In the genomic region with DNA sequence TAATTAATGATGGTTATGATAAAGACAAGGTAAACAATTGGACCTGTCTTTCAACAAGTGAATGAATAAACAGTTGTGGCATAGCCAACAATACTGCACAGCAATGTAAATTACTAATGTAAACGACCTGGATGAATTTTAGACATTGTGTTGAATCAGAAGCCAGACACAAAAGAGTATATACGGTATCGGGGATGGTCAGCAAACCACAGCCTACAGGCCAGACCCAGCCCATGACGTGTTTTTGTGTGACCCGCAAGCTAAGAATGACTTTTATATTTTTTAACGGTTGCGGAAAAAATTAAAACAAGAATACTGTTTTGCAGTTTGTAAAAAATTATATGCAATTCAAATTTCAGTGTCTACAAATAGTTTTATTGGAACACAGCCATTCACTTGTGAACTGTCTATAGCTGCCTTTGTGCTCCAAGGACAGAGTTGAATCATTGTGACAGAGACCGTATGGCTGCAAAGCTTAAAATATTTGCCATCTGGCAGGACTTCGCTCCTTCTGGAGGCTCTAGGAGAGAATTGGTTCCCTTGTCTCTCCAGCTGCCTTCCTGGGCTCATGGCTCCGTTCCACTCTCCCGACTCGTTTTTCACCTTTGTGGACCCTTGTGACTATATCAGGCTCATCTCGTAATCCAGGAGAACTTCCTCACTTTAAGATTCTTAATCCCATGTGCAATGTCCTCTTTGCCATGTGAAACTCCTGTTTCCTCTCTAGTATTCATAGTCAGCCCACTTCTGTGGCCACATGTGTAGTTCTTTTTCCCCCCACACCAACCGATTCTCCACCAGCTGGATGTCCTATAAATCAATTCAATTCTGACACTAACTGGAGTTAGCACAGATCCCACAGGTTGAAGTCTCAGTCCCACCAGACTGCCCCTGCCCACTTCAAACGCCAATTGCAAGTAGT, we compare ENCODE assay signal across 19 cellular contexts.
DNase-seq lines count a peak whose midpoint lies in the region; ATAC-seq and TF ChIP-seq lines count a peak whose summit lies in the region.
"Had no signal": no experiment of that assay in that cellular context is flagged by ENCODE, and none has a peak within 500 bp of the region (broad histone marks: within the 10 kb centered on the region; RNA-seq: fewer than 3 reads in every experiment).

No MANE protein-coding gene starts in this region.

- H2AK5ac ChIP-seq in H9 (ENCODE audit: insufficient read length, low read length) = no peak overlapping the region

- no peak overlapping the region for H4K8ac ChIP-seq in H9 (replicated peaks; ENCODE audit: insufficient read length, low read depth, low read length)

- no peak overlapping the region for H2AFZ ChIP-seq in H9 (ENCODE audit: low read length)

- no peaks in the 10 kb centered on the region for H3K9me3 Mint-ChIP-seq in H9
- no peaks in the 10 kb centered on the region for H3K9me3 Mint-ChIP-seq in stimulated activated effector memory CD8-positive, alpha-beta T cell treated with anti-CD3 and anti-CD28 coated beads, Interleukin-12 subunit alpha, Interleukin-12 subunit beta, amount 100 ng/mL, for 72 hours
- no peaks in the 10 kb centered on the region for H3K9me3 Mint-ChIP-seq in activated T-helper 2 cell treated with anti-CD3 and anti-CD28 coated beads, Interferon-gamma antibody, Interleukin-2, Interleukin-4, amounts not matched to agents 10 μg/mL and 5 μg/mL and 100 μg/mL, durations not matched to agents 14 hours and 24 hours and 36 hours
- H3K9me3 Mint-ChIP-seq: activated T-helper 1 cell treated with anti-CD3 and anti-CD28 coated beads, Interleukin-12 subunit alpha, Interleukin-12 subunit beta, Interleukin-2, Interleukin-4 antibody, amounts not matched to agents 30 ng/mL and 10 ng/mL and 1 ng/mL, durations not matched to agents 14 hours and 24 hours and 36 hours had no signal

- H3T11ph ChIP-seq in H9 (ENCODE audit: low read length) = no peak overlapping the region

- no CpG with 5 or more reads among the region's 15 CpGs for WGBS in H9 (ENCODE audit: extremely low coverage, insufficient read length, low lambda C conversion rate)
- WGBS in right cardiac atrium = 67% methylated on average over 15 of the region's 15 CpGs

- H3K56ac ChIP-seq in H9 (ENCODE audit: insufficient read length, low read depth, low read length) = no peak overlapping the region

- H3K27ac ChIP-seq in BLaER1 (no peak overlapping the region), H9 (ENCODE audit: insufficient read length, low read depth, low read length) (no peak overlapping the region), right cardiac atrium (ENCODE audit: low read length) (no peak overlapping the region), colonic mucosa (no peak overlapping the region)
- H3K27ac ChIP-seq: cardiac muscle cell, suprapubic skin had no signal

- no peak overlapping the region for H3K9ac ChIP-seq in BLaER1
- no peak overlapping the region for H3K9ac ChIP-seq in H9 (ENCODE audit: extremely low read depth, insufficient read length, low read length)
- H3K9ac ChIP-seq in colonic mucosa (ENCODE audit: low read depth in 2 of 2, low read length in 2 of 2) = no peak overlapping the region

- no peak overlapping the region for H3K4me3 Mint-ChIP-seq in H9
- H3K4me3 Mint-ChIP-seq in stimulated activated effector memory CD8-positive, alpha-beta T cell treated with anti-CD3 and anti-CD28 coated beads, Interleukin-12 subunit alpha, Interleukin-12 subunit beta, amount 100 ng/mL, for 72 hours = no peak overlapping the region
- no peak overlapping the region for H3K4me3 Mint-ChIP-seq in activated T-helper 2 cell treated with anti-CD3 and anti-CD28 coated beads, Interferon-gamma antibody, Interleukin-2, Interleukin-4, amounts not matched to agents 10 μg/mL and 5 μg/mL and 100 μg/mL, durations not matched to agents 14 hours and 24 hours and 36 hours (ENCODE audit: low read depth)
- H3K4me3 Mint-ChIP-seq: activated CD8-positive, alpha-beta T cell treated with anti-CD3 and anti-CD28 coated beads, Interleukin-2, amount 10 ng/mL, durations not matched to agents 7 days and 5 days; activated T-helper 1 cell treated with anti-CD3 and anti-CD28 coated beads, Interleukin-12 subunit alpha, Interleukin-12 subunit beta, Interleukin-2, Interleukin-4 antibody, amounts not matched to agents 30 ng/mL and 10 ng/mL and 1 ng/mL, durations not matched to agents 14 hours and 24 hours and 36 hours had no signal

- DNase-seq in H9 (no peak), SHP77 (lab: John Stamatoyannopoulos, UW) (peak; percentile 20 to 28), right cardiac atrium (no peak), colonic mucosa (no peak)
- no peak for DNase-seq in stimulated activated effector memory CD8-positive, alpha-beta T cell treated with anti-CD3 and anti-CD28 coated beads, Interleukin-12 subunit alpha, Interleukin-12 subunit beta, amount 100 ng/mL, for 72 hours (ENCODE audit: low spot score in 2 of 2)
- DNase-seq in activated T-helper 2 cell treated with anti-CD3 and anti-CD28 coated beads, Interferon-gamma antibody, Interleukin-2, Interleukin-4, amounts not matched to agents 10 μg/mL and 5 μg/mL and 100 μg/mL, durations not matched to agents 14 hours and 24 hours and 36 hours (ENCODE audit: low spot score) = no peak
- DNase-seq: activated CD4-positive, CD25-positive, alpha-beta regulatory T cell; activated CD8-positive, alpha-beta T cell treated with anti-CD3 and anti-CD28 coated beads, Interleukin-2, amount 10 ng/mL, durations not matched to agents 7 days and 5 days; effector CD8-positive, alpha-beta T cell; GDM1; NCI-H146; NCI-H69; stimulated activated CD4-positive, alpha-beta T cell treated with anti-CD3 and anti-CD28 coated beads, Interleukin-4, amount 100 ng/mL, for 1 hour had no signal

- no peaks in the 10 kb centered on the region for H3K27me3 ChIP-seq in BLaER1
- H3K27me3 ChIP-seq in H9 (ENCODE audit: insufficient read depth, low read length) = no peaks in the 10 kb centered on the region
- H3K27me3 ChIP-seq in right cardiac atrium (ENCODE audit: control insufficient read depth, insufficient read depth) = no peaks in the 10 kb centered on the region
- no peaks in the 10 kb centered on the region for H3K27me3 ChIP-seq in colonic mucosa
- H3K27me3 ChIP-seq: cardiac muscle cell, suprapubic skin had no signal

- H3K4me3 ChIP-seq in BLaER1 (no peak overlapping the region), right cardiac atrium (ENCODE audit: low read length) (no peak overlapping the region), colonic mucosa (no peak overlapping the region)
- H3K4me3 ChIP-seq: cardiac muscle cell, GM12878, suprapubic skin had no signal

- H4K20me1 ChIP-seq in BLaER1 (peaks cover 8% of the 10 kb centered on the region; the same call in 1 of the 2 replicates), H9 (ENCODE audit: control insufficient read depth, insufficient read depth, insufficient read length) (no peaks in the 10 kb centered on the region)

- no peak overlapping the region for H2BK12ac ChIP-seq in H9 (ENCODE audit: insufficient read length, low read depth, low read length)

- H3K36me3 Mint-ChIP-seq in H9 (ENCODE audit: insufficient read depth in 1 of 3, low read depth in 3 of 3) = peaks cover 0 to 2% (median under 1%) of the 10 kb centered on the region in 3 experiments; a peak in 2 of 7 replicates
- no peaks in the 10 kb centered on the region for H3K36me3 Mint-ChIP-seq in stimulated activated effector memory CD8-positive, alpha-beta T cell treated with anti-CD3 and anti-CD28 coated beads, Interleukin-12 subunit alpha, Interleukin-12 subunit beta, amount 100 ng/mL, for 72 hours
- peaks cover 4% of the 10 kb centered on the region for H3K36me3 Mint-ChIP-seq in activated T-helper 2 cell treated with anti-CD3 and anti-CD28 coated beads, Interferon-gamma antibody, Interleukin-2, Interleukin-4, amounts not matched to agents 10 μg/mL and 5 μg/mL and 100 μg/mL, durations not matched to agents 14 hours and 24 hours and 36 hours (ENCODE audit: low read depth)

- H3K4me1 Mint-ChIP-seq in H9 = peaks cover 33% of the 10 kb centered on the region in 2 experiments
- peaks cover 22% of the 10 kb centered on the region for H3K4me1 Mint-ChIP-seq in stimulated activated effector memory CD8-positive, alpha-beta T cell treated with anti-CD3 and anti-CD28 coated beads, Interleukin-12 subunit alpha, Interleukin-12 subunit beta, amount 100 ng/mL, for 72 hours
- peaks cover 23% of the 10 kb centered on the region for H3K4me1 Mint-ChIP-seq in activated T-helper 2 cell treated with anti-CD3 and anti-CD28 coated beads, Interferon-gamma antibody, Interleukin-2, Interleukin-4, amounts not matched to agents 10 μg/mL and 5 μg/mL and 100 μg/mL, durations not matched to agents 14 hours and 24 hours and 36 hours (ENCODE audit: low read depth)

- no peak overlapping the region for H3K18ac ChIP-seq in H9 (ENCODE audit: insufficient read length, low read depth, low read length)

- H3K4ac ChIP-seq in H9 (ENCODE audit: low read depth, low read length) = no peak overlapping the region; the same call in 1 of the 2 replicates

- H3K4me1 ChIP-seq in BLaER1 = peaks cover 65% of the 10 kb centered on the region
- H3K4me1 ChIP-seq in H9 (ENCODE audit: insufficient read depth, low read length) = peaks cover 6% of the 10 kb centered on the region; the same call in 1 of the 2 replicates
- H3K4me1 ChIP-seq in right cardiac atrium (ENCODE audit: control insufficient read depth, insufficient read depth, low read length) = peaks cover 4% of the 10 kb centered on the region
- H3K4me1 ChIP-seq in colonic mucosa = no peaks in the 10 kb centered on the region
- H3K4me1 ChIP-seq: suprapubic skin had no signal

- no peaks in the 10 kb centered on the region for H3K79me1 ChIP-seq in H9 (ENCODE audit: insufficient read depth, low read depth, low read length, poor library complexity, severe bottlenecking)

- peak; percentile 45 to 55 for ATAC-seq in right cardiac atrium
- no peak for ATAC-seq in stimulated activated effector memory CD8-positive, alpha-beta T cell treated with anti-CD3 and anti-CD28 coated beads, Interleukin-12 subunit alpha, Interleukin-12 subunit beta, amount 100 ng/mL, for 72 hours
- no peak for ATAC-seq in HG02763 (IDR thresholded peaks at IDR 0.05; ENCODE audit: unreplicated experiment)
- ATAC-seq: activated CD8-positive, alpha-beta T cell treated with anti-CD3 and anti-CD28 coated beads, Interleukin-2, amount 10 ng/mL, durations not matched to agents 7 days and 5 days; GM12878 had no signal

- H2BK20ac ChIP-seq in H9 (ENCODE audit: low read depth, low read length, poor library complexity, severe bottlenecking) = no peak overlapping the region

- H3K14ac ChIP-seq in H9 (ENCODE audit: insufficient read depth, low read length) = no peak overlapping the region

- no peak overlapping the region for H2BK120ac ChIP-seq in H9 (ENCODE audit: low read depth, low read length, poor library complexity, severe bottlenecking)

- no peaks in the 10 kb centered on the region for H3K23me2 ChIP-seq in H9 (ENCODE audit: insufficient read length, low read depth, low read length, poor library complexity, severe bottlenecking)

- TF ChIP-seq CTCF in H9 (conservative IDR thresholded peaks at IDR 0.05) = no peak
- TF ChIP-seq CTCF in colonic mucosa (IDR thresholded peaks at IDR 0.05) = no peak

- no peaks in the 10 kb centered on the region for H3K9me3 ChIP-seq in BLaER1
- H3K9me3 ChIP-seq in H9 (ENCODE audit: control insufficient read depth, low read depth, low read length) = no peaks in the 10 kb centered on the region
- H3K9me3 ChIP-seq in right cardiac atrium (ENCODE audit: control insufficient read depth, low read length) = no peaks in the 10 kb centered on the region
- no peaks in the 10 kb centered on the region for H3K9me3 ChIP-seq in colonic mucosa
- H3K9me3 ChIP-seq: suprapubic skin had no signal

- no peak overlapping the region for H3K23ac ChIP-seq in H9 (ENCODE audit: insufficient read length, low read depth, low read length)

- H3K36me3 ChIP-seq in BLaER1 (no peaks in the 10 kb centered on the region), colonic mucosa (no peaks in the 10 kb centered on the region)
- H3K36me3 ChIP-seq: cardiac muscle cell, suprapubic skin had no signal

- H3K27ac Mint-ChIP-seq in H9 = peak overlapping the region; percentile 10 to 28 (median 20); a peak in 3 of 7 replicates
- H3K27ac Mint-ChIP-seq in stimulated activated effector memory CD8-positive, alpha-beta T cell treated with anti-CD3 and anti-CD28 coated beads, Interleukin-12 subunit alpha, Interleukin-12 subunit beta, amount 100 ng/mL, for 72 hours = no peak overlapping the region
- H3K27ac Mint-ChIP-seq in activated T-helper 2 cell treated with anti-CD3 and anti-CD28 coated beads, Interferon-gamma antibody, Interleukin-2, Interleukin-4, amounts not matched to agents 10 μg/mL and 5 μg/mL and 100 μg/mL, durations not matched to agents 14 hours and 24 hours and 36 hours = no peak overlapping the region
- H3K27ac Mint-ChIP-seq: activated CD8-positive, alpha-beta T cell treated with anti-CD3 and anti-CD28 coated beads, Interleukin-2, amount 10 ng/mL, durations not matched to agents 7 days and 5 days; activated T-helper 1 cell treated with anti-CD3 and anti-CD28 coated beads, Interleukin-12 subunit alpha, Interleukin-12 subunit beta, Interleukin-2, Interleukin-4 antibody, amounts not matched to agents 30 ng/mL and 10 ng/mL and 1 ng/mL, durations not matched to agents 14 hours and 24 hours and 36 hours had no signal

- H3K27me3 Mint-ChIP-seq in H9 (ENCODE audit: low read depth) = no peaks in the 10 kb centered on the region
- H3K27me3 Mint-ChIP-seq in activated T-helper 2 cell treated with anti-CD3 and anti-CD28 coated beads, Interferon-gamma antibody, Interleukin-2, Interleukin-4, amounts not matched to agents 10 μg/mL and 5 μg/mL and 100 μg/mL, durations not matched to agents 14 hours and 24 hours and 36 hours (ENCODE audit: low read depth) = peaks cover 13% of the 10 kb centered on the region

- H3K4me2 ChIP-seq in BLaER1 (peak overlapping the region; percentile 54), H9 (ENCODE audit: insufficient read depth, insufficient read length, low read length) (no peak overlapping the region)

- intact Hi-C loops in right cardiac atrium (cut with DNase I) = no loop called here
- intact Hi-C loops in colonic mucosa (cut with DNase I) = no loop called here
- intact Hi-C loops in activated T-helper 2 cell treated with anti-CD3 and anti-CD28 coated beads, Interferon-gamma antibody, Interleukin-2, Interleukin-4, amounts not matched to agents 10 μg/mL and 5 μg/mL and 100 μg/mL, durations not matched to agents 14 hours and 24 hours and 36 hours (cut with micrococcal nuclease) = no loop called here

- H2BK15ac ChIP-seq in H9 (ENCODE audit: low read depth, low read length) = no peak overlapping the region

- H4K5ac ChIP-seq in H9 (ENCODE audit: insufficient read length, low read depth, low read length) = no peak overlapping the region

- no peak overlapping the region for H4K91ac ChIP-seq in H9 (ENCODE audit: insufficient read length, low read depth, low read length)

- H2BK5ac ChIP-seq in H9 (ENCODE audit: insufficient read length, low read length) = no peak overlapping the region

- H3K79me2 ChIP-seq in H9 (ENCODE audit: insufficient read depth, low read length) = no peaks in the 10 kb centered on the region

Comparison
In these comparisons a context has a peak if more than half of its experiments do, and no peak if none do; other contexts are left out.
1. DNase-seq: peak in SHP77 (2 of 2); none in H9 (single experiment), right cardiac atrium (0 of 3), stimulated activated effector memory CD8-positive, alpha-beta T cell treated with anti-CD3 and anti-CD28 coated beads, Interleukin-12 subunit alpha, Interleukin-12 subunit beta, amount 100 ng/mL, for 72 hours (0 of 2), colonic mucosa (single experiment) and activated T-helper 2 cell treated with anti-CD3 and anti-CD28 coated beads, Interferon-gamma antibody, Interleukin-2, Interleukin-4, amounts not matched to agents 10 μg/mL and 5 μg/mL and 100 μg/mL, durations not matched to agents 14 hours and 24 hours and 36 hours (single experiment).
2. H3K27ac Mint-ChIP-seq: peak in H9 (3 of 3); none in stimulated activated effector memory CD8-positive, alpha-beta T cell treated with anti-CD3 and anti-CD28 coated beads, Interleukin-12 subunit alpha, Interleukin-12 subunit beta, amount 100 ng/mL, for 72 hours (single experiment) and activated T-helper 2 cell treated with anti-CD3 and anti-CD28 coated beads, Interferon-gamma antibody, Interleukin-2, Interleukin-4, amounts not matched to agents 10 μg/mL and 5 μg/mL and 100 μg/mL, durations not matched to agents 14 hours and 24 hours and 36 hours (single experiment).
3. ATAC-seq: peak in right cardiac atrium (2 of 2); none in stimulated activated effector memory CD8-positive, alpha-beta T cell treated with anti-CD3 and anti-CD28 coated beads, Interleukin-12 subunit alpha, Interleukin-12 subunit beta, amount 100 ng/mL, for 72 hours (single experiment) and HG02763 (single experiment).